ENCODE assay signal across 16 cellular contexts in the genomic region with DNA sequence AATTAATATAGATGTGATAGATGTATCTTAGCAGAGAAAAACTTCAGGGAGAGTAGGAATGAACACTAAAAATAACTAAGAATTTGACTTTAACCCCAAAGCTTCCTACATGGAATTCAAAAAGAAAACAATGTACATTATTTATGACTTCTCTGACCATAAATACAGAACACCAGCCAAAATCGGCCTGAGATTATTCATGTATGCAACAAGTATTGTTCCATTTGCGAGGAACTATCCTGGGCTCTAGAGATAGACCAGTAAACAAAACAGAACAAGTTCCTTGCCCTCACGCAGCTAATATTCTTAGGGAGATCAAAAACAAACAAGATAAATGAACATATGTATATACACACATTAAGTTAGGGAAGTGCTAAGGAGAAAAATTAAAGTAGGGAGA.
DNase-seq lines count a peak whose midpoint lies in the region; TF ChIP-seq lines count a peak whose summit lies in the region.
"Had no signal": no experiment of that assay in that cellular context is flagged by ENCODE, and none has a peak within 500 bp of the region (broad histone marks: within the 10 kb centered on the region; RNA-seq: fewer than 3 reads in every experiment).

No MANE protein-coding gene starts in this region.

- CTCF ChIA-PET in AG04450 (lab: Charles Lee): no interaction called here

- H3K36me3 ChIP-seq in OCI-LY3 (replicated peaks; ENCODE audit: low read depth, low read length) (peaks cover 63% of the 10 kb centered on the region), subcutaneous abdominal adipose tissue (ENCODE audit: control insufficient read depth in 5 of 5, insufficient read depth in 5 of 5, low read length in 5 of 5) (no peaks in the 10 kb centered on the region)
- H3K36me3 ChIP-seq: BLaER1 had no signal

- H3K27ac Mint-ChIP-seq in nephron: peak overlapping the region; percentile 26 to 58 (median 32)
- H3K27ac Mint-ChIP-seq: CD14-positive monocyte; CD4-positive, alpha-beta memory T cell had no signal

- no peak overlapping the region; the same call in 1 of the 2 replicates for H3K4me2 ChIP-seq in OCI-LY3 (ENCODE audit: low read length)
- H3K4me2 ChIP-seq: A549, BLaER1 had no signal

- no peaks in the 10 kb centered on the region; the same call in 1 of the 2 replicates for H4K20me1 ChIP-seq in OCI-LY3 (ENCODE audit: insufficient read depth, low read length)
- H4K20me1 ChIP-seq: BLaER1 had no signal

- peaks cover 15% of the 10 kb centered on the region for H3K9me3 Mint-ChIP-seq in nephron

- H3K4me1 ChIP-seq in OCI-LY3 (ENCODE audit: low read length) (peaks cover 62% of the 10 kb centered on the region), subcutaneous abdominal adipose tissue (ENCODE audit: control insufficient read depth in 5 of 5, insufficient read depth in 5 of 5, low read length in 5 of 5) (peaks cover 0 to 23% (median 17%) of the 10 kb centered on the region in 5 donors)
- H3K4me1 ChIP-seq: A549, BLaER1 had no signal

- peaks cover 10% of the 10 kb centered on the region for H3K36me3 Mint-ChIP-seq in nephron (ENCODE audit: low read depth)
- H3K36me3 Mint-ChIP-seq: CD14-positive monocyte; CD4-positive, alpha-beta memory T cell had no signal

- peaks cover 14% of the 10 kb centered on the region; the same call in 1 of the 2 replicates for H3K9me3 ChIP-seq in AG04450 (ENCODE audit: control insufficient read depth, insufficient read depth, low read length)
- no peaks in the 10 kb centered on the region for H3K9me3 ChIP-seq in OCI-LY3 (ENCODE audit: insufficient read depth, low read length)
- H3K9me3 ChIP-seq in subcutaneous abdominal adipose tissue (ENCODE audit: control insufficient read depth in 5 of 5, low read length in 5 of 5): no peaks in the 10 kb centered on the region
- H3K9me3 ChIP-seq: A549 had no signal

- peaks cover 32% of the 10 kb centered on the region for H3K4me1 Mint-ChIP-seq in nephron
- H3K4me1 Mint-ChIP-seq: CD14-positive monocyte; CD4-positive, alpha-beta memory T cell had no signal

- no peak overlapping the region for H2AFZ ChIP-seq in OCI-LY3 (ENCODE audit: low read depth, low read length)

- H3K9ac ChIP-seq in OCI-LY3 (ENCODE audit: low read length): no peak overlapping the region
- H3K9ac ChIP-seq in subcutaneous abdominal adipose tissue (ENCODE audit: low read length in 5 of 5): no peak overlapping the region
- H3K9ac ChIP-seq: BLaER1 had no signal

- no peak overlapping the region for H3K4me3 Mint-ChIP-seq in nephron
- H3K4me3 Mint-ChIP-seq: CD14-positive monocyte; CD4-positive, alpha-beta memory T cell; H9 had no signal

- TF ChIP-seq CTCF in AG04450 (IDR thresholded peaks at IDR 0.05; ENCODE audit: low read depth, low read length) (no peak), OCI-LY3 (IDR thresholded peaks at IDR 0.05; ENCODE audit: low read depth, low read length) (no peak), nephron (IDR thresholded peaks at IDR 0.05; ENCODE audit: unreplicated experiment in 3 of 3) (no peak)

- no peaks in the 10 kb centered on the region for H3K27me3 Mint-ChIP-seq in nephron (ENCODE audit: low read depth)
- H3K27me3 Mint-ChIP-seq: CD4-positive, alpha-beta memory T cell had no signal

- H3K4me3 ChIP-seq in AG04450 (ENCODE audit: low read depth, low read length): no peak overlapping the region
- no peak overlapping the region for H3K4me3 ChIP-seq in OCI-LY3 (ENCODE audit: low read length)
- no peak overlapping the region for H3K4me3 ChIP-seq in subcutaneous abdominal adipose tissue (ENCODE audit: low read depth in 1 of 5, low read length in 5 of 5)
- H3K4me3 ChIP-seq: A549, BLaER1 had no signal

- H3K27me3 ChIP-seq in AG04450 (ENCODE audit: control insufficient read depth, insufficient read depth, low read length) (no peaks in the 10 kb centered on the region), OCI-LY3 (ENCODE audit: low read depth, low read length) (no peaks in the 10 kb centered on the region), subcutaneous abdominal adipose tissue (ENCODE audit: control insufficient read depth in 5 of 5, insufficient read depth in 4 of 5, low read length in 5 of 5) (no peaks in the 10 kb centered on the region)
- H3K27me3 ChIP-seq: BLaER1 had no signal

- POLR2A ChIA-PET in AG04450 (lab: Yijun Ruan, JAX): interaction anchor here (0.6 kb wide), 1 partner anchor 82 kb away, joined by 4 read pairs; no protein-coding TSS in a partner anchor

- DNase-seq in AG04450 (ENCODE audit: low read depth, low spot score) (no peak), medulla oblongata (ENCODE audit: extremely low spot score) (no peak), NCI-H2227 (lab: John Stamatoyannopoulos, UW; ENCODE audit: unreplicated experiment) (no peak), NOMO-1 treated with DMSO at 0.1 percent for 48 hours (lab: John Stamatoyannopoulos, UW; ENCODE audit: unreplicated experiment) (no peak)
- DNase-seq: CD4-positive, alpha-beta memory T cell; DMS153; DMS79; GF-D8; H9 had no signal

- peaks cover 81% of the 10 kb centered on the region for H3K79me2 ChIP-seq in OCI-LY3 (ENCODE audit: low read length)

- H3K27ac ChIP-seq in AG04450 (ENCODE audit: low read depth, low read length) (peak overlapping the region; percentile 32), OCI-LY3 (ENCODE audit: low read length) (peak overlapping the region; percentile 95), subcutaneous abdominal adipose tissue (ENCODE audit: low read depth, low read length) (peak overlapping the region; percentile 3)
- H3K27ac ChIP-seq: 22Rv1, A549, BLaER1 had no signal

Comparison
In these comparisons a context has a peak if more than half of its experiments do, and no peak if none do; other contexts are left out.
1. H3K27ac ChIP-seq: peak in every context shown above with its lines; median percentile 95 in OCI-LY3; 32 in AG04450; 3 in subcutaneous abdominal adipose tissue.